7 cellular contexts compared by ENCODE assay signal in the genomic region with DNA sequence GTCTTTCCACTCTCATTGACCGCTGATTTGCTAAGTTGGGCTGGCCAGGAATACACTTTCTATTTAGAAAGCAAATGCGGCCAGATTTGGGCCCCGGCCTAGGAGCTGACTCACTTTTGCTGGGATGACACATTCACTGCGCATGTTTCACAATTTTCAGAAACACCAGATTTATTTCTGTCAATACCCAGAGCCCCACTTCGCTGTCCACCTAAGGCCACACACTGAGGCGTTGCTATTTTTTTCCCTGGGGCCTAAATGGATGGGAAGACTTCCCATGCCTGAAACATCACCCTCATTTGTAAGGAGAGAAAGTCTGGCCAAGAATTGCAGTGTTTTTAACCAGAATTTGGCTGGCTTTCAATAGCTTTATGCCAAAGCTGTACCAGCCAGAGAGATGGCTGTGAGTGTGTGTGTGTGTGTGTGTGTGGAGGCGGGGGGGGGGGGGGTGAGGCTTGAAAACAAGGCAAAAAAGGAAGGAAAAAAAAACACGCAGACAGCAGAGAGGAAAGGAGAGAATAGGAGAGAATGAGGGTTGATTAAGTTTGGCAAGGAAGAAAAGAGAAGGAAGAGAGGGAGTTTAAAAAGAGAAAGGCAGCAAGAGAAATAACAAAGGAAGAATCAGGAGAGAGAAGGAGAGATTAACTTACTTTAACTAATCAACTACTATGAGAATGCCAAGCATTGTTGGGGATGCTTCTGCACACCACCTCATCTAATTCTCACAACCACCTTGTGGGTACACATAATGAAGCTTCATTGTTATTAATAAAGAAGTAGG.
DNase-seq lines count a peak whose midpoint lies in the region; ATAC-seq and TF ChIP-seq lines count a peak whose summit lies in the region.

No MANE protein-coding gene starts in this region.

- no peak overlapping the region for H3K27ac Mint-ChIP-seq in natural killer cell

- peak overlapping the region; percentile 53 for H2AFZ ChIP-seq in KMS-11 (ENCODE audit: low read depth)

- H3K27me3 Mint-ChIP-seq in natural killer cell (ENCODE audit: low read depth in 2 of 2), result no peaks in the 10 kb centered on the region

- no peaks in the 10 kb centered on the region for H3K36me3 Mint-ChIP-seq in natural killer cell

- TF ChIP-seq CTCF in KMS-11 (conservative IDR thresholded peaks at IDR 0.05; ENCODE audit: low read depth, low read length) (no peak), astrocyte of the spinal cord (IDR thresholded peaks at IDR 0.05; ENCODE audit: low read depth, low read length) (no peak), natural killer cell (IDR thresholded peaks at IDR 0.05) (no peak)

- DNase-seq in astrocyte of the spinal cord (ENCODE audit: low read depth, low spot score), result peak; percentile 99
- DNase-seq in iris pigment epithelial cell (ENCODE audit: low read depth), result peak; percentile 99
- peak in 45 of 49 donors; percentile 17 to 87 (median 47) for DNase-seq in substantia nigra (lab: John Stamatoyannopoulos, UW)
- DNase-seq in natural killer cell, result no peak

- no peak overlapping the region for H3K4me3 ChIP-seq in KMS-11 (IDR thresholded peaks at IDR 0.05; ENCODE audit: insufficient read depth, low read depth, low read length)
- no peak overlapping the region for H3K4me3 ChIP-seq in astrocyte of the spinal cord (ENCODE audit: low read depth, low read length)

- H3K4me1 Mint-ChIP-seq in natural killer cell, result no peaks in the 10 kb centered on the region

- peak overlapping the region; percentile 38 for H3K4me2 ChIP-seq in KMS-11

- no peaks in the 10 kb centered on the region for H3K36me3 ChIP-seq in KMS-11 (ENCODE audit: insufficient read depth)

- H3K4me3 Mint-ChIP-seq in natural killer cell, result no peak overlapping the region

- ATAC-seq in GM18861 (IDR thresholded peaks at IDR 0.05; ENCODE audit: unreplicated experiment), result no peak
- ATAC-seq in natural killer cell, result no peak
- no peak for ATAC-seq in GM18517 (IDR thresholded peaks at IDR 0.05; ENCODE audit: unreplicated experiment)

- peaks cover 0 to 4% of the 10 kb centered on the region in 2 donors for H3K9me3 Mint-ChIP-seq in natural killer cell

- in situ Hi-C loops in astrocyte of the spinal cord (cut with HindIII; ENCODE audit: low sequenced_read_pairs), result no loop called here

- H3K9ac ChIP-seq in KMS-11, result peak overlapping the region; percentile 59

- H3K27ac ChIP-seq in KMS-11 (peak overlapping the region; percentile 84), substantia nigra (ENCODE audit: low read depth, low read length, poor library complexity, severe bottlenecking) (peak overlapping the region; percentile 85)

- intact Hi-C loops in natural killer cell (cut with micrococcal nuclease), result no loop called here

- H3K27me3 ChIP-seq in KMS-11 (ENCODE audit: insufficient read depth, low read depth), result no peaks in the 10 kb centered on the region

- H3K4me1 ChIP-seq in KMS-11 (ENCODE audit: low read depth, poor library complexity, severe bottlenecking), result peaks cover 41% of the 10 kb centered on the region

- H4K20me1 ChIP-seq in KMS-11 (ENCODE audit: insufficient read depth), result no peaks in the 10 kb centered on the region

- H3K79me2 ChIP-seq in KMS-11 (ENCODE audit: insufficient read depth, low read depth), result no peaks in the 10 kb centered on the region
